Comparison of ENCODE assay signal across 9 cellular contexts in genomic region chr17:3916013-3916696, GRCh38. TPM values are rescaled to one million over a fixed set of nuclear protein-coding genes. Genes with fewer than 3 reads are reported as not detected.
A peak's percentile ranks its signal among the peaks of the same experiment; 100 is the strongest.
DNase-seq lines count a peak whose midpoint lies in the region; ATAC-seq and TF ChIP-seq lines count a peak whose summit lies in the region.
"Had no signal": no experiment of that assay in that cellular context is flagged by ENCODE, and none has a peak within 500 bp of the region (broad histone marks: within the 10 kb centered on the region; RNA-seq: fewer than 3 reads in every experiment).

TSS of gene P2RX1 (minus strand) at chr17:3916465. CDS start at chr17:3916225, 240 bp downstream.

- H3K4me3 Mint-ChIP-seq in CD8-positive, alpha-beta T cell, result peak within 1 kb of the TSS; percentile 45
- peak within 1 kb of the TSS; percentile 56 for H3K4me3 Mint-ChIP-seq in activated naive CD8-positive, alpha-beta T cell treated with anti-CD3 and anti-CD28 coated beads for 36 hours
- peak within 1 kb of the TSS; percentile 82 for H3K4me3 Mint-ChIP-seq in natural killer cell treated with Interleukin-12 subunit alpha and Interleukin-12 subunit beta and Interleukin-15 and Interleukin-18, amount 100 ng/mL, for 72 hours

- H3K4me3 ChIP-seq in CD8-positive, alpha-beta T cell (ENCODE audit: low read depth, low read length), result peak within 1 kb of the TSS; percentile 15
- H3K4me3 ChIP-seq in NB4 (ENCODE audit: low read depth, low read length), result peak within 1 kb of the TSS; percentile 75

- H3K27me3 Mint-ChIP-seq in CD8-positive, alpha-beta T cell (ENCODE audit: low read depth), result no peaks in the 10 kb centered on the region
- no peaks in the 10 kb centered on the region for H3K27me3 Mint-ChIP-seq in activated naive CD8-positive, alpha-beta T cell treated with anti-CD3 and anti-CD28 coated beads for 36 hours
- H3K27me3 Mint-ChIP-seq in natural killer cell treated with Interleukin-12 subunit alpha and Interleukin-12 subunit beta and Interleukin-15 and Interleukin-18, amount 100 ng/mL, for 72 hours, result peaks cover 0 to 2% of the 10 kb centered on the region in 2 donors

- peaks cover 51% of the 10 kb centered on the region for H3K4me1 ChIP-seq in CD8-positive, alpha-beta T cell (ENCODE audit: insufficient read depth, low read length)

- no peaks in the 10 kb centered on the region for H3K9me3 ChIP-seq in CD8-positive, alpha-beta T cell (ENCODE audit: low read length)

- peak within 1 kb of the TSS; percentile 81 for H3K27ac Mint-ChIP-seq in CD8-positive, alpha-beta T cell
- peak within 1 kb of the TSS; percentile 76 for H3K27ac Mint-ChIP-seq in activated naive CD8-positive, alpha-beta T cell treated with anti-CD3 and anti-CD28 coated beads for 36 hours
- peak within 1 kb of the TSS; percentile 68 to 86 for H3K27ac Mint-ChIP-seq in natural killer cell treated with Interleukin-12 subunit alpha and Interleukin-12 subunit beta and Interleukin-15 and Interleukin-18, amount 100 ng/mL, for 72 hours

- no peaks in the 10 kb centered on the region for H3K9me3 Mint-ChIP-seq in CD8-positive, alpha-beta T cell
- H3K9me3 Mint-ChIP-seq in activated naive CD8-positive, alpha-beta T cell treated with anti-CD3 and anti-CD28 coated beads for 36 hours, result no peaks in the 10 kb centered on the region
- no peaks in the 10 kb centered on the region for H3K9me3 Mint-ChIP-seq in natural killer cell treated with Interleukin-12 subunit alpha and Interleukin-12 subunit beta and Interleukin-15 and Interleukin-18, amount 100 ng/mL, for 72 hours

- POLR2A ChIA-PET in CD8-positive, alpha-beta T cell (lab: Charles Lee), result interaction anchor here (0.9 to 2.0 kb wide), 4 partner anchors 47 to 227 kb away, joined by 3 to 6 read pairs (median 4); partner anchors contain the start of genes CYB5D2 and ZZEF1

- intact Hi-C loops in CD8-positive, alpha-beta T cell (cut with DNase I, micrococcal nuclease), result no loop called here

- H3K4me1 Mint-ChIP-seq in CD8-positive, alpha-beta T cell (ENCODE audit: low read depth), result peaks cover 53% of the 10 kb centered on the region
- peaks cover 36% of the 10 kb centered on the region for H3K4me1 Mint-ChIP-seq in activated naive CD8-positive, alpha-beta T cell treated with anti-CD3 and anti-CD28 coated beads for 36 hours
- peaks cover 27 to 34% of the 10 kb centered on the region in 2 donors for H3K4me1 Mint-ChIP-seq in natural killer cell treated with Interleukin-12 subunit alpha and Interleukin-12 subunit beta and Interleukin-15 and Interleukin-18, amount 100 ng/mL, for 72 hours (ENCODE audit: low read depth in 2 of 2)

- CTCF ChIA-PET in CD8-positive, alpha-beta T cell (lab: Charles Lee), result interaction anchor here (0.5 to 12.2 kb wide), 5 partner anchors 8 to 1055 kb away, joined by 3 to 181 read pairs (median 3); no protein-coding TSS in a partner anchor

- no peaks in the 10 kb centered on the region for H3K36me3 Mint-ChIP-seq in CD8-positive, alpha-beta T cell
- peaks cover 1% of the 10 kb centered on the region for H3K36me3 Mint-ChIP-seq in activated naive CD8-positive, alpha-beta T cell treated with anti-CD3 and anti-CD28 coated beads for 36 hours
- no peaks in the 10 kb centered on the region for H3K36me3 Mint-ChIP-seq in natural killer cell treated with Interleukin-12 subunit alpha and Interleukin-12 subunit beta and Interleukin-15 and Interleukin-18, amount 100 ng/mL, for 72 hours

- H3K27ac ChIP-seq in CD8-positive, alpha-beta T cell (ENCODE audit: low read depth, low read length), result no peak within 1 kb of the TSS

- peak; percentile 38 for TF ChIP-seq POLR2A in NB4 (IDR thresholded peaks at IDR 0.05; ENCODE audit: extremely low read depth, insufficient read length)

- peak; percentile 12 for ATAC-seq in CD8-positive, alpha-beta T cell
- peak; percentile 40 to 58 for ATAC-seq in natural killer cell treated with Interleukin-12 subunit alpha and Interleukin-12 subunit beta and Interleukin-15 and Interleukin-18, amount 100 ng/mL, for 72 hours
- no peak for ATAC-seq in GM18520 (IDR thresholded peaks at IDR 0.05; ENCODE audit: unreplicated experiment)
- no peak for ATAC-seq in HG03457 (IDR thresholded peaks at IDR 0.05; ENCODE audit: unreplicated experiment)

- no peaks in the 10 kb centered on the region for H3K27me3 ChIP-seq in CD8-positive, alpha-beta T cell (ENCODE audit: insufficient read depth, low read length)

- no peaks in the 10 kb centered on the region for H3K36me3 ChIP-seq in CD8-positive, alpha-beta T cell (ENCODE audit: insufficient read depth, low read length)

- DNase-seq in CD8-positive, alpha-beta T cell, result peak in 4 of 7 experiments; percentile 20 to 58 (median 45)
- peak; percentile 94 for DNase-seq in NB4 (ENCODE audit: low read depth)
- peak; percentile 46 for DNase-seq in activated naive CD8-positive, alpha-beta T cell treated with anti-CD3 and anti-CD28 coated beads for 36 hours
- DNase-seq in natural killer cell treated with Interleukin-12 subunit alpha and Interleukin-12 subunit beta and Interleukin-15 and Interleukin-18, amount 100 ng/mL, for 72 hours (ENCODE audit: low spot score), result no peak
- DNase-seq in glomerular visceral epithelial cell (ENCODE audit: extremely low spot score), result no peak
- no peak for DNase-seq in SW 1271 (lab: John Stamatoyannopoulos, UW)

- no peak for TF ChIP-seq CTCF in CD8-positive, alpha-beta T cell (IDR thresholded peaks at IDR 0.05)
- no peak for TF ChIP-seq CTCF in NB4 (IDR thresholded peaks at IDR 0.05; ENCODE audit: low read depth, low read length)

RNA-seq across cellular contexts. Expression of gene P2RX1, which starts in this region (rescaled TPM):
- under 1 TPM; 0.67 to 0.95 TPM for total RNA-seq in CD8-positive, alpha-beta T cell
- total RNA-seq in activated naive CD8-positive, alpha-beta T cell treated with anti-CD3 and anti-CD28 coated beads for 36 hours, result under 1 TPM; 0.45 to 0.54 TPM
- 1 to 10 TPM; 3.9 TPM for total RNA-seq in natural killer cell treated with Interleukin-12 subunit alpha and Interleukin-12 subunit beta and Interleukin-15 and Interleukin-18, amount 100 ng/mL, for 72 hours
- total RNA-seq: glomerular endothelial cell had no signal

Comparison
In these comparisons a context has a peak if more than half of its experiments do, and no peak if none do; other contexts are left out.
1. Peak in DNase-seq, ATAC-seq and H3K4me3 ChIP-seq in CD8-positive, alpha-beta T cell; RNA of the gene not detected or under 1 TPM.
2. Peak in DNase-seq in activated naive CD8-positive, alpha-beta T cell treated with anti-CD3 and anti-CD28 coated beads for 36 hours; RNA of the gene not detected or under 1 TPM.
3. ATAC-seq: peak in natural killer cell treated with Interleukin-12 subunit alpha and Interleukin-12 subunit beta and Interleukin-15 and Interleukin-18, amount 100 ng/mL, for 72 hours (2 of 2); none in GM18520 (single experiment) and HG03457 (single experiment).
4. Peak in every context shown above with its lines, with median percentiles within 50 percentile points of each other: H3K27ac Mint-ChIP-seq and H3K4me3 Mint-ChIP-seq.